In the genomic region with DNA sequence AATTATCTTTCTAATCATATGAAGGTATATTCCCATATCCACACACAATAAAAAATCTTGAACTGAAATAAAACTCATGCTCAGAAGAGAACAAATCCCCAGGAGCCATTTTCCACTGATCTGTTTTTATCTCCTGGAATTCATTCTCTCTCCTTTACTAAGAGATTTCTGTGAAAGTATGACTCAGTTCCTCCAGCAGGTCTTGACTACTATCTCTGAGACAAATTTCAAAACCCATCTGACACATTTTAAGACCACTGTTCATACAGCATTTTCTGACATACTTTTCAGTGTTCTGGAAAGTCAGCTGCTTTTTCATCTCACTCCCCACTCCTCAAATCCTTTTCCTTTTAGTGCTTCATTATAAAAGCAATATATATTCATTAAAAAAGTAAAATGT, we compare ENCODE assay signal across 19 cellular contexts.
DNase-seq lines count a peak whose midpoint lies in the region; ATAC-seq, FAIRE-seq and TF ChIP-seq lines count a peak whose summit lies in the region.
"Had no signal": no experiment of that assay in that cellular context is flagged by ENCODE, and none has a peak within 500 bp of the region (broad histone marks: within the 10 kb centered on the region; RNA-seq: fewer than 3 reads in every experiment).

No MANE protein-coding gene starts in this region.

- H3K36me3 ChIP-seq in K562 (ENCODE audit: control insufficient read depth, insufficient read depth, low read length) (no peaks in the 10 kb centered on the region), mesodermal cell (ENCODE audit: control insufficient read depth, insufficient read depth, low read length) (no peaks in the 10 kb centered on the region)
- H3K36me3 ChIP-seq: HAP-1, thoracic aorta had no signal

- POLR2A ChIA-PET in K562 (lab: Yijun Ruan, JAX), result no interaction called here

- H2AFZ ChIP-seq in K562 (ENCODE audit: low read depth, low read length), result no peak overlapping the region

- intact Hi-C loops in K562 (cut with micrococcal nuclease), result no loop called here

- no peak; the same call in 1 of the 2 replicates for TF ChIP-seq EP300 in K562 (IDR thresholded peaks at IDR 0.05; ENCODE audit: low read length)

- H4K20me1 ChIP-seq in K562 (replicated peaks; ENCODE audit: control insufficient read depth, insufficient read depth, low read length), result no peaks in the 10 kb centered on the region

- TF ChIP-seq CTCF in K562 (IDR thresholded peaks at IDR 0.05 in 2 of 3, conservative IDR thresholded peaks at IDR 0.05 in 1 of 3; ENCODE audit: insufficient read depth in 2 of 3, low read depth in 1 of 3, low read length in 3 of 3), result no peak

- peak; percentile 8 for DNase-seq in COLO829 (ENCODE audit: low spot score)
- DNase-seq in HT1080 (ENCODE audit: low read depth), result peak; percentile 47
- DNase-seq in K562 (ENCODE audit: extremely low read depth in 1 of 4, low spot score in 3 of 4), result peak in 1 of 4 experiments; percentile 9
- no peak for DNase-seq in DMS53 (lab: John Stamatoyannopoulos, UW)
- DNase-seq in NCI-H1092 treated with DMSO at 0.1 percent for 48 hours (lab: John Stamatoyannopoulos, UW), result no peak
- DNase-seq in effector CD4-positive, alpha-beta T cell, result no peak
- DNase-seq: activated CD4-positive, alpha-beta T cell treated with anti-CD3 and anti-CD28 coated beads, Interleukin-2, amount 10 ng/mL, durations not matched to agents 24 days and 14 days; AML-193; DMS153; Karpas-422; mucosa of descending colon; NCI-H1930; NCI-H524 treated with DMSO at 0.1 percent for 48 hours; posterior cingulate gyrus had no signal

- H3K27ac Mint-ChIP-seq in stimulated activated memory B cell treated with anti-CD40 and anti-IgM and Interleukin-4, amounts not matched to agents 10 μg/mL and 1 μg/mL and 100 μg/mL, for 72 hours, result no peak overlapping the region
- H3K27ac Mint-ChIP-seq: activated CD4-positive, alpha-beta T cell treated with anti-CD3 and anti-CD28 coated beads, Interleukin-2, amount 10 ng/mL, durations not matched to agents 24 days and 14 days had no signal

- H3K9me3 Mint-ChIP-seq in stimulated activated memory B cell treated with anti-CD40 and anti-IgM and Interleukin-4, amounts not matched to agents 10 μg/mL and 1 μg/mL and 100 μg/mL, for 72 hours, result no peaks in the 10 kb centered on the region

- in situ Hi-C loops in K562 (cut with MboI), result no loop called here

- ATAC-seq in K562, result no peak
- no peak for ATAC-seq in stimulated activated memory B cell treated with anti-CD40 and anti-IgM and Interleukin-4, amounts not matched to agents 10 μg/mL and 1 μg/mL and 100 μg/mL, for 72 hours
- ATAC-seq: mucosa of descending colon, Panc1 had no signal

- no peak for FAIRE-seq in K562 (lab: Jason Lieb, UNC)

- H3K4me1 ChIP-seq in K562 (replicated peaks in 1 of 2; ENCODE audit: control insufficient read depth in 2 of 2, insufficient read depth in 2 of 2, low read length in 2 of 2) (no peaks in the 10 kb centered on the region; a peak in 1 of 5 replicates), mesodermal cell (ENCODE audit: control insufficient read depth, insufficient read depth, low read length, poor library complexity, severe bottlenecking) (peaks cover 18% of the 10 kb centered on the region)
- H3K4me1 ChIP-seq: HAP-1 had no signal

- TF ChIP-seq RAD21 in K562 (CRISPR knock-in tag; conservative IDR thresholded peaks at IDR 0.05 in 1 of 2, IDR thresholded peaks at IDR 0.05 in 1 of 2), result no peak

- no peak overlapping the region for H3K9ac ChIP-seq in K562 (ENCODE audit: insufficient read depth in 1 of 2, low read depth in 2 of 2, low read length in 2 of 2)

- peaks cover 4% of the 10 kb centered on the region for H3K4me1 Mint-ChIP-seq in stimulated activated memory B cell treated with anti-CD40 and anti-IgM and Interleukin-4, amounts not matched to agents 10 μg/mL and 1 μg/mL and 100 μg/mL, for 72 hours

- CTCF ChIA-PET in K562 (lab: Yijun Ruan, JAX; ENCODE audit: low intra/inter-chr PET ratio), result no interaction called here

- no peaks in the 10 kb centered on the region for H3K27me3 Mint-ChIP-seq in stimulated activated memory B cell treated with anti-CD40 and anti-IgM and Interleukin-4, amounts not matched to agents 10 μg/mL and 1 μg/mL and 100 μg/mL, for 72 hours
- H3K27me3 Mint-ChIP-seq: activated CD4-positive, alpha-beta T cell treated with anti-CD3 and anti-CD28 coated beads, Interleukin-2, amount 10 ng/mL, durations not matched to agents 24 days and 14 days had no signal

- no peaks in the 10 kb centered on the region for H3K36me3 Mint-ChIP-seq in stimulated activated memory B cell treated with anti-CD40 and anti-IgM and Interleukin-4, amounts not matched to agents 10 μg/mL and 1 μg/mL and 100 μg/mL, for 72 hours

- H3K9me3 ChIP-seq in K562 (replicated peaks; ENCODE audit: control insufficient read depth, insufficient read depth, low read depth, low read length) (no peaks in the 10 kb centered on the region), mesodermal cell (ENCODE audit: control insufficient read depth, low read length) (no peaks in the 10 kb centered on the region)
- H3K9me3 ChIP-seq: HAP-1, mucosa of descending colon, thoracic aorta had no signal

- TF ChIP-seq POLR2A in K562 (conservative IDR thresholded peaks at IDR 0.05), result no peak

- H3K4me3 Mint-ChIP-seq in stimulated activated memory B cell treated with anti-CD40 and anti-IgM and Interleukin-4, amounts not matched to agents 10 μg/mL and 1 μg/mL and 100 μg/mL, for 72 hours, result no peak overlapping the region
- H3K4me3 Mint-ChIP-seq: activated CD4-positive, alpha-beta T cell treated with anti-CD3 and anti-CD28 coated beads, Interleukin-2, amount 10 ng/mL, durations not matched to agents 24 days and 14 days had no signal

- no peaks in the 10 kb centered on the region for H3K79me2 ChIP-seq in K562 (ENCODE audit: control insufficient read depth, insufficient read depth, low read length)

- H3K4me3 ChIP-seq in K562 (no peak overlapping the region), mesodermal cell (ENCODE audit: extremely low read depth, insufficient read depth, low read length, poor library complexity, severe bottlenecking) (no peak overlapping the region)
- H3K4me3 ChIP-seq: HAP-1, mucosa of descending colon, thoracic aorta had no signal

- BruUV-seq in K562 (replicated peaks; lab: Mats Ljungman, UMichigan), result no TSS peak

- no peaks in the 10 kb centered on the region for H3K27me3 ChIP-seq in K562 (ENCODE audit: control insufficient read depth in 2 of 2, insufficient read depth in 2 of 2, low read length in 2 of 2)

- H3K9me1 ChIP-seq in K562 (ENCODE audit: control insufficient read depth, insufficient read depth, low read length), result no peaks in the 10 kb centered on the region

- no peak overlapping the region for H3K4me2 ChIP-seq in K562 (ENCODE audit: insufficient read depth, low read length)

- H3K27ac ChIP-seq in K562 (ENCODE audit: extremely low read depth, low read depth, low read length) (no peak overlapping the region), mesodermal cell (ENCODE audit: low read depth, low read length, severe bottlenecking) (peak overlapping the region; percentile 63)
- H3K27ac ChIP-seq: thoracic aorta had no signal

TF ChIP-seq in K562, 482 proteins besides CTCF, POLR2A, EP300 and RAD21:
- no peak for TF ChIP-seq HDAC3 (IDR thresholded peaks at IDR 0.05; ENCODE audit: borderline replicate concordance, partially characterized antibody)
- no peak for TF ChIP-seq U2AF2 (optimal IDR thresholded peaks at IDR 0.05; ENCODE audit: low read depth, low read length)
- TF ChIP-seq JUND (IDR thresholded peaks at IDR 0.05; ENCODE audit: borderline replicate concordance, low read depth, low read length), result peak; percentile 42; the same call in 1 of the 2 replicates
- no peak for TF ChIP-seq JUND (tag; IDR thresholded peaks at IDR 0.05; ENCODE audit: borderline replicate concordance, low read depth, low read length)
- TF ChIP-seq FOSL1 (tag; conservative IDR thresholded peaks at IDR 0.05), result peak; percentile 57; the same call in 1 of the 2 replicates
- no peak for TF ChIP-seq CBX5 (IDR thresholded peaks at IDR 0.05; ENCODE audit: borderline replicate concordance, low read depth)
- no peak for TF ChIP-seq SNRNP70 (optimal IDR thresholded peaks at IDR 0.05; ENCODE audit: low read depth, low read length)
- TF ChIP-seq SOX6 (IDR thresholded peaks at IDR 0.05), result no peak
- no peak for TF ChIP-seq TEAD2 (tag; IDR thresholded peaks at IDR 0.05)
- TF ChIP-seq HNRNPLL (IDR thresholded peaks at IDR 0.05; ENCODE audit: low read depth, low read length, poor library complexity, severe bottlenecking), result no peak
- TF ChIP-seq, protein P1, sequence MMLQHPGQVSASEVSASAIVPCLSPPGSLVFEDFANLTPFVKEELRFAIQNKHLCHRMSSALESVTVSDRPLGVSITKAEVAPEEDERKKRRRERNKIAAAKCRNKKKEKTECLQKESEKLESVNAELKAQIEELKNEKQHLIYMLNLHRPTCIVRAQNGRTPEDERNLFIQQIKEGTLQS (IDR thresholded peaks at IDR 0.05), result 0 out of 2 replicates have a peak, but pooled peaks have one; percentile 14
- TF ChIP-seq, protein P1 (CRISPR knock-in tag; conservative IDR thresholded peaks at IDR 0.05), result no peak
- no peak for TF ChIP-seq SAFB2 (IDR thresholded peaks at IDR 0.05; ENCODE audit: borderline replicate concordance, low read depth, low read length, severe bottlenecking)
- no peak for TF ChIP-seq PHF8 (IDR thresholded peaks at IDR 0.05; ENCODE audit: borderline replicate concordance, low read length)
- TF ChIP-seq ZNF584 (CRISPR knock-in tag; IDR thresholded peaks at IDR 0.05; ENCODE audit: low read depth), result no peak
- TF ChIP-seq CHD2 (IDR thresholded peaks at IDR 0.05; ENCODE audit: low read depth, low read length), result no peak
- no peak for TF ChIP-seq NFATC3 (IDR thresholded peaks at IDR 0.05)
- TF ChIP-seq FOXA3 (CRISPR knock-in tag; conservative IDR thresholded peaks at IDR 0.05 in 1 of 2, IDR thresholded peaks at IDR 0.05 in 1 of 2), result no peak
- no peak for TF ChIP-seq WHSC1 (IDR thresholded peaks at IDR 0.05; ENCODE audit: low read length)
- no peak for TF ChIP-seq NR2C1 (IDR thresholded peaks at IDR 0.05)
- TF ChIP-seq NR2C1 (tag; IDR thresholded peaks at IDR 0.05), result no peak
- TF ChIP-seq STAG1 (CRISPR knock-in tag; IDR thresholded peaks at IDR 0.05; ENCODE audit: borderline replicate concordance), result no peak
- TF ChIP-seq ARID1B (IDR thresholded peaks at IDR 0.05), result peak; percentile 46; the same call in 1 of the 2 replicates
- no peak for TF ChIP-seq BMI1 (IDR thresholded peaks at IDR 0.05; ENCODE audit: low read length)

Comparison
In these comparisons a context has a peak if more than half of its experiments do, and no peak if none do; other contexts are left out.
1. DNase-seq: peak in COLO829 (single experiment) and HT1080 (single experiment); none in DMS53 (single experiment), NCI-H1092 treated with DMSO at 0.1 percent for 48 hours (single experiment) and effector CD4-positive, alpha-beta T cell (single experiment).